Comparison of ENCODE assay signal across 1 cellular context in genomic region chr9:136880651-136881050, GRCh38.
A peak's percentile ranks its signal among the peaks of the same experiment; 100 is the strongest.
TF ChIP-seq lines count a peak whose summit lies in the region.

No MANE protein-coding gene starts in this region.

TF ChIP-seq in GM12878, 131 proteins besides CTCF, POLR2A, EP300 and RAD21:
- TF ChIP-seq PAX5 (IDR thresholded peaks at IDR 0.05; ENCODE audit: borderline replicate concordance, low read depth, low read length) (no peak), TCF3 (IDR thresholded peaks at IDR 0.05; ENCODE audit: borderline replicate concordance, insufficient read depth, low read depth, low read length) (0 out of 2 replicates have a peak, but pooled peaks have one; percentile 39), TCF12 (IDR thresholded peaks at IDR 0.05; ENCODE audit: low read depth, low read length) (0 out of 2 replicates have a peak, but pooled peaks have one; percentile 27), JUND (IDR thresholded peaks at IDR 0.05; ENCODE audit: low read depth, low read length) (no peak), CREB1 (IDR thresholded peaks at IDR 0.05; ENCODE audit: low read depth) (no peak), CREM (IDR thresholded peaks at IDR 0.05; ENCODE audit: low read depth) (no peak), DPF2 (IDR thresholded peaks at IDR 0.05) (no peak), IKZF2 (IDR thresholded peaks at IDR 0.05) (no peak)
TF ChIP-seq in GM12878: peak in this region for 2.
